Comparison of ENCODE assay signal across 1 cellular context in the genomic region with DNA sequence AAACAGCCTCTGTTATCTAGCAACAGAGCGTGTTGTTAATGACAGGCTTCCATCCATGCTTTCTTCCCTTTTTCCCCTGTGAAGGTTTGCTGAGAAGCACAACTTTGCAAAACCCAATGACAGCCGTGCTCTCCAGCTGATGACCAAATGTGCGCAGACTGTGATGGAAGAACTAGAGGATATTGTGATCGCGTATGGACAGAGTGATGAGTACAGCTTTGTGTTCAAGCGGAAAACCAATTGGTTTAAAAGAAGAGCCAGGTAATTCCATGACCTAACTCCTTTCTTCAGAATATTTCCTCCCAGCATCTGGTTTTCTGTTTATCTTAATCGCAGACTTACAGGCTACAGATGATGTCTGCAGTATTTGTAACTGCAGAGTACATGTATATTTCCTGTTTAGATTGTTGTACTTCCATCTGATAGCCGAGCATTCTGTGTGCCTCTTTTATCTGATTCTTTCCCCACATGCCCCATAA.
TF ChIP-seq lines count a peak whose summit lies in the region.

No MANE protein-coding gene starts in this region.

TF ChIP-seq in K562, 482 proteins besides CTCF, POLR2A, EP300 and RAD21 (continued from another document):
- TF ChIP-seq, protein P1, sequence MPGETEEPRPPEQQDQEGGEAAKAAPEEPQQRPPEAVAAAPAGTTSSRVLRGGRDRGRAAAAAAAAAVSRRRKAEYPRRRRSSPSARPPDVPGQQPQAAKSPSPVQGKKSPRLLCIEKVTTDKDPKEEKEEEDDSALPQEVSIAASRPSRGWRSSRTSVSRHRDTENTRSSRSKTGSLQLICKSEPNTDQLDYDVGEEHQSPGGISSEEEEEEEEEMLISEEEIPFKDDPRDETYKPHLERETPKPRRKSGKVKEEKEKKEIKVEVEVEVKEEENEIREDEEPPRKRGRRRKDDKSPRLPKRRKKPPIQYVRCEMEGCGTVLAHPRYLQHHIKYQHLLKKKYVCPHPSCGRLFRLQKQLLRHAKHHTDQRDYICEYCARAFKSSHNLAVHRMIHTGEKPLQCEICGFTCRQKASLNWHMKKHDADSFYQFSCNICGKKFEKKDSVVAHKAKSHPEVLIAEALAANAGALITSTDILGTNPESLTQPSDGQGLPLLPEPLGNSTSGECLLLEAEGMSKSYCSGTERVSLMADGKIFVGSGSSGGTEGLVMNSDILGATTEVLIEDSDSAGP (CRISPR knock-in tag; IDR thresholded peaks at IDR 0.05), result no peak
- TF ChIP-seq SMARCA5 (IDR thresholded peaks at IDR 0.05), result no peak
- TF ChIP-seq ATF4 (CRISPR knock-in tag; IDR thresholded peaks at IDR 0.05), result no peak; the same call in 1 of the 2 replicates
- no peak for TF ChIP-seq IRF9 (tag; IDR thresholded peaks at IDR 0.05)
- TF ChIP-seq, protein P2, sequence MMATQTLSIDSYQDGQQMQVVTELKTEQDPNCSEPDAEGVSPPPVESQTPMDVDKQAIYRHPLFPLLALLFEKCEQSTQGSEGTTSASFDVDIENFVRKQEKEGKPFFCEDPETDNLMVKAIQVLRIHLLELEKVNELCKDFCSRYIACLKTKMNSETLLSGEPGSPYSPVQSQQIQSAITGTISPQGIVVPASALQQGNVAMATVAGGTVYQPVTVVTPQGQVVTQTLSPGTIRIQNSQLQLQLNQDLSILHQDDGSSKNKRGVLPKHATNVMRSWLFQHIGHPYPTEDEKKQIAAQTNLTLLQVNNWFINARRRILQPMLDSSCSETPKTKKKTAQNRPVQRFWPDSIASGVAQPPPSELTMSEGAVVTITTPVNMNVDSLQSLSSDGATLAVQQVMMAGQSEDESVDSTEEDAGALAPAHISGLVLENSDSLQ (IDR thresholded peaks at IDR 0.05), result peak; percentile 65
- no peak for TF ChIP-seq HBP1 (CRISPR knock-in tag; IDR thresholded peaks at IDR 0.05)
- no peak for TF ChIP-seq MGA (IDR thresholded peaks at IDR 0.05)
- no peak for TF ChIP-seq KDM2B (CRISPR knock-in tag; IDR thresholded peaks at IDR 0.05)
- TF ChIP-seq CSDE1 (IDR thresholded peaks at IDR 0.05), result no peak
- TF ChIP-seq MYBL2 (IDR thresholded peaks at IDR 0.05; ENCODE audit: low read depth), result no peak
- TF ChIP-seq MYBL2 (CRISPR knock-in tag; IDR thresholded peaks at IDR 0.05; ENCODE audit: borderline replicate concordance), result no peak
- no peak for TF ChIP-seq CUX1 (CRISPR knock-in tag; IDR thresholded peaks at IDR 0.05)
- no peak for TF ChIP-seq MEF2D (tag; conservative IDR thresholded peaks at IDR 0.05; ENCODE audit: low read depth)
- TF ChIP-seq ZKSCAN1 (IDR thresholded peaks at IDR 0.05; ENCODE audit: low read depth, low read length), result no peak
- no peak for TF ChIP-seq ADNP (tag; IDR thresholded peaks at IDR 0.05)
- TF ChIP-seq SMARCC2 (IDR thresholded peaks at IDR 0.05; ENCODE audit: low read depth), result no peak
- TF ChIP-seq ZNF143 (CRISPR knock-in tag; IDR thresholded peaks at IDR 0.05), result no peak
- TF ChIP-seq, protein P3, sequence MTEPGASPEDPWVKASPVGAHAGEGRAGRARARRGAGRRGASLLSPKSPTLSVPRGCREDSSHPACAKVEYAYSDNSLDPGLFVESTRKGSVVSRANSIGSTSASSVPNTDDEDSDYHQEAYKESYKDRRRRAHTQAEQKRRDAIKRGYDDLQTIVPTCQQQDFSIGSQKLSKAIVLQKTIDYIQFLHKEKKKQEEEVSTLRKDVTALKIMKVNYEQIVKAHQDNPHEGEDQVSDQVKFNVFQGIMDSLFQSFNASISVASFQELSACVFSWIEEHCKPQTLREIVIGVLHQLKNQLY (CRISPR knock-in tag; conservative IDR thresholded peaks at IDR 0.05), result no peak
TF ChIP-seq in K562: peak in this region for 50.
